Comparison of ENCODE assay signal across 17 cellular contexts in genomic region chr9:127822108-127822507, GRCh38. TPM values are rescaled to one million over a fixed set of nuclear protein-coding genes. Genes with fewer than 3 reads are reported as not detected.
DNase-seq lines count a peak whose midpoint lies in the region; ATAC-seq and TF ChIP-seq lines count a peak whose summit lies in the region.
"Had no signal": no experiment of that assay in that cellular context is flagged by ENCODE, and none has a peak within 500 bp of the region (broad histone marks: within the 10 kb centered on the region; RNA-seq: fewer than 3 reads in every experiment).

No MANE protein-coding gene starts in this region.

- peaks cover 28% of the 10 kb centered on the region for H3K36me3 Mint-ChIP-seq in CD8-positive, alpha-beta T cell
- H3K36me3 Mint-ChIP-seq in natural killer cell: no peaks in the 10 kb centered on the region
- no peaks in the 10 kb centered on the region for H3K36me3 Mint-ChIP-seq in type B pancreatic cell

- no peak overlapping the region for H3K4me3 Mint-ChIP-seq in CD8-positive, alpha-beta T cell
- H3K4me3 Mint-ChIP-seq in natural killer cell (no peak overlapping the region), type B pancreatic cell (no peak overlapping the region)
- H3K4me3 Mint-ChIP-seq: CD14-positive monocyte; CD8-positive, alpha-beta memory T cell; GM23338 had no signal

- TF ChIP-seq CTCF in CD8-positive, alpha-beta T cell (IDR thresholded peaks at IDR 0.05): no peak
- no peak for TF ChIP-seq CTCF in natural killer cell (IDR thresholded peaks at IDR 0.05)
- TF ChIP-seq CTCF in type B pancreatic cell (conservative IDR thresholded peaks at IDR 0.05): no peak
- no peak for TF ChIP-seq CTCF in SK-N-SH (IDR thresholded peaks at IDR 0.05)

- H3K4me2 ChIP-seq in SK-N-SH: no peak overlapping the region
- H3K4me2 ChIP-seq: GM23338 had no signal

- peak overlapping the region; percentile 32 for H3K27ac Mint-ChIP-seq in CD8-positive, alpha-beta T cell
- H3K27ac Mint-ChIP-seq in natural killer cell (peak overlapping the region; percentile 22 to 41), type B pancreatic cell (no peak overlapping the region)
- H3K27ac Mint-ChIP-seq: CD14-positive monocyte; CD8-positive, alpha-beta memory T cell; GM23338 had no signal

- no peak overlapping the region for H2AFZ ChIP-seq in SK-N-SH (ENCODE audit: low read depth)
- H2AFZ ChIP-seq: GM23338 had no signal

- no peaks in the 10 kb centered on the region for H3K36me3 ChIP-seq in CD8-positive, alpha-beta T cell (ENCODE audit: insufficient read depth, low read length)
- peaks cover 11% of the 10 kb centered on the region; the same call in 1 of the 2 replicates for H3K36me3 ChIP-seq in SK-N-MC (ENCODE audit: insufficient read depth, low read length)
- H3K36me3 ChIP-seq in SK-N-SH (replicated peaks in 1 of 2; ENCODE audit: control insufficient read depth in 1 of 2, insufficient read depth in 2 of 2, low read length in 1 of 2): peaks cover 4 to 13% of the 10 kb centered on the region in 2 experiments

- H4K20me1 ChIP-seq in SK-N-SH (ENCODE audit: insufficient read depth): no peaks in the 10 kb centered on the region

- ATAC-seq in CD8-positive, alpha-beta T cell: no peak
- ATAC-seq in natural killer cell (no peak), GM21360 (IDR thresholded peaks at IDR 0.05; ENCODE audit: unreplicated experiment) (no peak)
- ATAC-seq: GM23338 had no signal

- WGBS in SK-N-SH (ENCODE audit: low lambda C conversion rate): 99% methylated on average over 4 of the region's 4 CpGs

- intact Hi-C loops in CD8-positive, alpha-beta T cell (cut with DNase I, micrococcal nuclease): no loop called here
- intact Hi-C loops in natural killer cell (cut with micrococcal nuclease): no loop called here

- no peaks in the 10 kb centered on the region for H3K9me3 Mint-ChIP-seq in CD8-positive, alpha-beta T cell
- no peaks in the 10 kb centered on the region for H3K9me3 Mint-ChIP-seq in natural killer cell
- H3K9me3 Mint-ChIP-seq in type B pancreatic cell: no peaks in the 10 kb centered on the region
- H3K9me3 Mint-ChIP-seq: CD14-positive monocyte; CD8-positive, alpha-beta memory T cell; GM23338 had no signal

- H3K27ac ChIP-seq in CD8-positive, alpha-beta T cell (ENCODE audit: low read depth, low read length): no peak overlapping the region
- H3K27ac ChIP-seq in SK-N-MC (peak overlapping the region; percentile 68), SK-N-SH (ENCODE audit: low read depth in 2 of 2, low read length in 1 of 2) (no peak overlapping the region)
- H3K27ac ChIP-seq: 22Rv1 had no signal

- no peaks in the 10 kb centered on the region for H3K79me2 ChIP-seq in SK-N-SH (ENCODE audit: insufficient read depth)

- H3K4me1 Mint-ChIP-seq in CD8-positive, alpha-beta T cell (ENCODE audit: low read depth): no peaks in the 10 kb centered on the region
- H3K4me1 Mint-ChIP-seq in natural killer cell (no peaks in the 10 kb centered on the region), type B pancreatic cell (ENCODE audit: unreplicated experiment) (peaks cover 15% of the 10 kb centered on the region)
- H3K4me1 Mint-ChIP-seq: CD14-positive monocyte; CD8-positive, alpha-beta memory T cell had no signal

- no peaks in the 10 kb centered on the region for H3K27me3 Mint-ChIP-seq in CD8-positive, alpha-beta T cell (ENCODE audit: low read depth)
- no peaks in the 10 kb centered on the region for H3K27me3 Mint-ChIP-seq in natural killer cell (ENCODE audit: low read depth in 2 of 2)
- peaks cover 10% of the 10 kb centered on the region for H3K27me3 Mint-ChIP-seq in type B pancreatic cell
- H3K27me3 Mint-ChIP-seq: CD8-positive, alpha-beta memory T cell had no signal

- POLR2A ChIA-PET in CD8-positive, alpha-beta T cell (lab: Charles Lee): no interaction called here
- POLR2A ChIA-PET in SK-N-SH (lab: Yijun Ruan, JAX): no interaction called here

- H3K9me2 ChIP-seq in SK-N-SH: no peaks in the 10 kb centered on the region

- no peaks in the 10 kb centered on the region for H3K4me1 ChIP-seq in CD8-positive, alpha-beta T cell (ENCODE audit: insufficient read depth, low read length)
- peaks cover 0 to 20% of the 10 kb centered on the region in 2 experiments; a peak in 1 of 4 replicates for H3K4me1 ChIP-seq in SK-N-SH (ENCODE audit: control insufficient read depth in 1 of 2, insufficient read depth in 2 of 2, low read depth in 1 of 2, low read length in 1 of 2)
- H3K4me1 ChIP-seq: Caco-2 had no signal

- H3K9ac ChIP-seq in SK-N-MC (ENCODE audit: insufficient read length) (no peak overlapping the region), SK-N-SH (no peak overlapping the region)

- H3F3A ChIP-seq in SK-N-SH (replicated peaks; ENCODE audit: insufficient read depth): peaks cover 16% of the 10 kb centered on the region

- H3K4me3 ChIP-seq in CD8-positive, alpha-beta T cell (ENCODE audit: low read depth, low read length): no peak overlapping the region
- no peak overlapping the region for H3K4me3 ChIP-seq in SK-N-MC
- no peak overlapping the region for H3K4me3 ChIP-seq in SK-N-SH (ENCODE audit: low read depth in 2 of 2, low read length in 1 of 2)
- H3K4me3 ChIP-seq: GM23338 had no signal

- no peaks in the 10 kb centered on the region for H3K27me3 ChIP-seq in CD8-positive, alpha-beta T cell (ENCODE audit: insufficient read depth, low read length)
- no peaks in the 10 kb centered on the region for H3K27me3 ChIP-seq in SK-N-SH (ENCODE audit: insufficient read depth)

- CTCF ChIA-PET in CD8-positive, alpha-beta T cell (lab: Charles Lee): no interaction called here
- CTCF ChIA-PET in SK-N-SH (lab: Yijun Ruan, JAX): interaction anchor here (0.9 kb wide), 1 partner anchor 99 kb away, joined by 4 read pairs; no protein-coding TSS in a partner anchor

- H3K9me3 ChIP-seq in CD8-positive, alpha-beta T cell (ENCODE audit: low read length): no peaks in the 10 kb centered on the region
- H3K9me3 ChIP-seq in SK-N-MC (ENCODE audit: low read depth, low read length) (no peaks in the 10 kb centered on the region), SK-N-SH (no peaks in the 10 kb centered on the region)
- H3K9me3 ChIP-seq: Caco-2 had no signal

- TF ChIP-seq EP300 in SK-N-SH (IDR thresholded peaks at IDR 0.05; ENCODE audit: borderline replicate concordance in 1 of 2, low read depth in 1 of 2, low read length in 1 of 2): no peak

- no peak for TF ChIP-seq RAD21 in SK-N-SH (IDR thresholded peaks at IDR 0.05; ENCODE audit: low read length)

- no peak for DNase-seq in CD8-positive, alpha-beta T cell
- DNase-seq in SK-N-MC (ENCODE audit: low read depth, low spot score): no peak
- no peak for DNase-seq in natural killer cell
- peak; percentile 53 for DNase-seq in putamen (ENCODE audit: low spot score)
- no peak for DNase-seq in NCI-H510A (lab: John Stamatoyannopoulos, UW)
- no peak for DNase-seq in type B pancreatic cell (ENCODE audit: extremely low spot score, unreplicated experiment)
- DNase-seq in SK-N-SH: no peak
- DNase-seq: Caco-2; CD8-positive, alpha-beta memory T cell; H7 had no signal

TF ChIP-seq in SK-N-SH, 30 proteins besides CTCF, POLR2A, EP300 and RAD21:
- TF ChIP-seq, protein P1, sequence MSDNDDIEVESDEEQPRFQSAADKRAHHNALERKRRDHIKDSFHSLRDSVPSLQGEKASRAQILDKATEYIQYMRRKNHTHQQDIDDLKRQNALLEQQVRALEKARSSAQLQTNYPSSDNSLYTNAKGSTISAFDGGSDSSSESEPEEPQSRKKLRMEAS (IDR thresholded peaks at IDR 0.05; ENCODE audit: low read depth): no peak
- TF ChIP-seq RFX5 (IDR thresholded peaks at IDR 0.05; ENCODE audit: low read length): no peak

RNA-seq across cellular contexts. Expression of gene FPGS, which starts 19.4 kb away (rescaled TPM):
- total RNA-seq in CD8-positive, alpha-beta T cell: 10 to 100 TPM; 91.9 to 95.3 TPM
- 100 to 1,000 TPM in 2 of 3 donors, 10 to 100 TPM in 1; 99.1 to 108 (median 107) TPM for total RNA-seq in natural killer cell
- 18.7 and 42.4 TPM in 2 replicates for total RNA-seq in type B pancreatic cell (ENCODE audit: low replicate concordance)
- 82.3 and 82.7 TPM in 2 replicates for polyA plus RNA-seq in SK-N-SH (2012; rRNA removed)
- 32.6 and 51.9 TPM in 2 replicates for polyA plus RNA-seq in SK-N-SH (2012; cell fraction: cytosol; rRNA removed)
- 183 and 238 TPM in 2 replicates for polyA plus RNA-seq in SK-N-SH (2012; cell fraction: nucleus; rRNA removed)

RNA-seq across cellular contexts. Expression of gene ENG, which starts 32.4 kb away (rescaled TPM):
- 1 to 10 TPM; 2.6 to 3.0 TPM for total RNA-seq in CD8-positive, alpha-beta T cell
- total RNA-seq in natural killer cell (10 to 100 TPM in 2 of 3 donors, 1 to 10 TPM in 1; 8.5 to 13.6 (median 12.3) TPM), type B pancreatic cell (ENCODE audit: low replicate concordance) (0.86 and 1.6 TPM in 2 replicates)
- polyA plus RNA-seq in SK-N-SH (2012; rRNA removed): 8.8 and 18.8 TPM in 2 replicates
- 8.8 and 16.2 TPM in 2 replicates for polyA plus RNA-seq in SK-N-SH (2012; cell fraction: cytosol; rRNA removed)
- 25.8 and 27.5 TPM in 2 replicates for polyA plus RNA-seq in SK-N-SH (2012; cell fraction: nucleus; rRNA removed)

RNA-seq across cellular contexts. Expression of gene CDK9, which starts 36.3 kb away (rescaled TPM):
- 100 to 1,000 TPM; 116 to 120 TPM for total RNA-seq in CD8-positive, alpha-beta T cell
- total RNA-seq in natural killer cell (100 to 1,000 TPM; 181 to 207 (median 188) TPM), type B pancreatic cell (ENCODE audit: low replicate concordance) (65.8 and 77.3 TPM in 2 replicates)
- 82.7 and 108 TPM in 2 replicates for polyA plus RNA-seq in SK-N-SH (2012; rRNA removed)
- 55.0 and 77.8 TPM in 2 replicates for polyA plus RNA-seq in SK-N-SH (2012; cell fraction: cytosol; rRNA removed)
- 210 and 240 TPM in 2 replicates for polyA plus RNA-seq in SK-N-SH (2012; cell fraction: nucleus; rRNA removed)

RNA-seq across cellular contexts. Expression of gene SH2D3C, which starts 43.6 kb away (rescaled TPM):
- total RNA-seq in CD8-positive, alpha-beta T cell: 1 to 10 TPM; 5.9 to 6.4 TPM
- total RNA-seq in natural killer cell: 10 to 100 TPM; 42.8 to 86.8 (median 56.6) TPM
- total RNA-seq in type B pancreatic cell (ENCODE audit: low replicate concordance): 1.6 and 7.1 TPM in 2 replicates
- 0.15 and 0.52 TPM in 2 replicates for polyA plus RNA-seq in SK-N-SH (2012; rRNA removed)
- 0.14 and 0.34 TPM in 2 replicates for polyA plus RNA-seq in SK-N-SH (2012; cell fraction: cytosol; rRNA removed)
- 0.30 and 0.31 TPM in 2 replicates for polyA plus RNA-seq in SK-N-SH (2012; cell fraction: nucleus; rRNA removed)
- total RNA-seq: A673, Daoy, HT1080 had no signal

RNA-seq across cellular contexts. Expression of gene AK1, which starts 55.4 kb away (rescaled TPM):
- 10 to 100 TPM; 34.8 to 35.2 TPM for total RNA-seq in CD8-positive, alpha-beta T cell
- total RNA-seq in natural killer cell (10 to 100 TPM; 47.3 to 76.3 (median 54.2) TPM), type B pancreatic cell (ENCODE audit: low replicate concordance) (35.2 and 59.8 TPM in 2 replicates)
- 103 and 125 TPM in 2 replicates for polyA plus RNA-seq in SK-N-SH (2012; rRNA removed)
- 65.8 and 85.2 TPM in 2 replicates for polyA plus RNA-seq in SK-N-SH (2012; cell fraction: cytosol; rRNA removed)
- 98.3 and 147 TPM in 2 replicates for polyA plus RNA-seq in SK-N-SH (2012; cell fraction: nucleus; rRNA removed)
- polyA plus RNA-seq: CD14-positive monocyte had no signal
